21 cellular contexts compared by ENCODE assay signal in the genomic region with DNA sequence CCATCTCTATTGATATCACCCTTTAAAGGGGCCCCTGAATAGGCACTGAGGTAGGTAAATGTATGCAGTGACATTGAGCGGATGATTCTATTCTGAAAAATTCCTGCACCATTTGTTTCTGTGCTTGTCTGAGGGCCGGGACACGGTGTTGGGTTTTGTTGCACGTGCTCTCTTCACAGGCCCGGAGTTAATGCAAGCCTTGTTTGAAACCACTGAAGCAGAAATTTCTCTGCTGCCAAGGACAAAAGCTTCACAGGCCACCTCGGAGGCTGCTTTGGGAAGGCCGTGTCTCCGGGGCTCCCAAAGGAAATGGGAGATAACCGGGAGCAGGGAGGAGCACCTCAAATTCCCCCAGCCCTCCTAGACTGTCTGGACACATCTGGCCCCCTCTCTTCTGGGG.
DNase-seq lines count a peak whose midpoint lies in the region; ATAC-seq and TF ChIP-seq lines count a peak whose summit lies in the region.
"Had no signal": no experiment of that assay in that cellular context is flagged by ENCODE, and none has a peak within 500 bp of the region (broad histone marks: within the 10 kb centered on the region; RNA-seq: fewer than 3 reads in every experiment).

No MANE protein-coding gene starts in this region.

- H3K9me3 Mint-ChIP-seq in nephron, result no peaks in the 10 kb centered on the region
- no peaks in the 10 kb centered on the region for H3K9me3 Mint-ChIP-seq in stimulated activated naive B cell treated with anti-CD40 and anti-IgM and Interleukin-4, amounts not matched to agents 10 μg/mL and 1 μg/mL and 100 μg/mL, for 72 hours
- H3K9me3 Mint-ChIP-seq: activated B cell treated with CpG ODN at 0.5 μM for 24 hours; activated naive CD4-positive, alpha-beta T cell treated with anti-CD3 and anti-CD28 coated beads for 36 hours; activated T-cell treated with anti-CD3 and anti-CD28 coated beads, Interleukin-2, amount 50 U/mL, for 24 hours had no signal

- no peak overlapping the region for H2AFZ ChIP-seq in Karpas-422 (ENCODE audit: low read length)
- H2AFZ ChIP-seq: GM23248, hepatocyte had no signal

- H3K9me2 ChIP-seq in Karpas-422 (replicated peaks; ENCODE audit: insufficient read depth, low read length), result no peaks in the 10 kb centered on the region
- H3K9me2 ChIP-seq: SK-N-SH had no signal

- no peaks in the 10 kb centered on the region for H3K9me3 ChIP-seq in SJCRH30 (replicated peaks)
- H3K9me3 ChIP-seq in Karpas-422 (ENCODE audit: low read length), result no peaks in the 10 kb centered on the region
- H3K9me3 ChIP-seq: SK-N-SH, thoracic aorta had no signal

- no peak overlapping the region for H3K4me2 ChIP-seq in Karpas-422 (ENCODE audit: low read depth, low read length, poor library complexity, severe bottlenecking)
- H3K4me2 ChIP-seq: hepatocyte, SK-N-SH had no signal

- no peaks in the 10 kb centered on the region for H3K79me2 ChIP-seq in Karpas-422 (ENCODE audit: low read length)
- H3K79me2 ChIP-seq: hepatocyte had no signal

- peaks cover 44% of the 10 kb centered on the region for H3K27me3 Mint-ChIP-seq in nephron (ENCODE audit: low read depth)
- H3K27me3 Mint-ChIP-seq in stimulated activated naive B cell treated with anti-CD40 and anti-IgM and Interleukin-4, amounts not matched to agents 10 μg/mL and 1 μg/mL and 100 μg/mL, for 72 hours, result peaks cover 21 to 55% of the 10 kb centered on the region in 2 donors

- H3K4me1 ChIP-seq in SJCRH30 (peaks cover 11% of the 10 kb centered on the region), Karpas-422 (ENCODE audit: low read length) (peaks cover 11% of the 10 kb centered on the region)

- no peaks in the 10 kb centered on the region for H4K20me1 ChIP-seq in Karpas-422 (ENCODE audit: insufficient read depth, low read depth, low read length)

- H3K4me1 Mint-ChIP-seq in nephron, result peaks cover 55% of the 10 kb centered on the region
- H3K4me1 Mint-ChIP-seq in stimulated activated naive B cell treated with anti-CD40 and anti-IgM and Interleukin-4, amounts not matched to agents 10 μg/mL and 1 μg/mL and 100 μg/mL, for 72 hours, result no peaks in the 10 kb centered on the region

- H3K4me3 ChIP-seq in SJCRH30, result no peak overlapping the region
- no peak overlapping the region for H3K4me3 ChIP-seq in Karpas-422 (ENCODE audit: low read length)
- H3K4me3 ChIP-seq: GM23248, hepatocyte, thoracic aorta had no signal

- H3K27me3 ChIP-seq in SJCRH30 (no peaks in the 10 kb centered on the region), Karpas-422 (ENCODE audit: low read length) (no peaks in the 10 kb centered on the region)
- H3K27me3 ChIP-seq: hepatocyte had no signal

- H3K4me3 Mint-ChIP-seq in nephron, result no peak overlapping the region
- H3K4me3 Mint-ChIP-seq in stimulated activated naive B cell treated with anti-CD40 and anti-IgM and Interleukin-4, amounts not matched to agents 10 μg/mL and 1 μg/mL and 100 μg/mL, for 72 hours, result no peak overlapping the region
- H3K4me3 Mint-ChIP-seq: activated B cell treated with CpG ODN at 0.5 μM for 24 hours; activated CD8-positive, alpha-beta T cell treated with anti-CD3 and anti-CD28 coated beads, Interleukin-2, amount 10 ng/mL, durations not matched to agents 7 days and 5 days; activated naive CD4-positive, alpha-beta T cell treated with anti-CD3 and anti-CD28 coated beads for 36 hours; activated T-cell treated with anti-CD3 and anti-CD28 coated beads, Interleukin-2, amount 50 U/mL, for 24 hours had no signal

- H3K36me3 ChIP-seq in SJCRH30, result no peaks in the 10 kb centered on the region
- no peaks in the 10 kb centered on the region for H3K36me3 ChIP-seq in Karpas-422 (ENCODE audit: insufficient read depth, low read length)
- H3K36me3 ChIP-seq: thoracic aorta had no signal

- peak; percentile 51 for DNase-seq in DMS153 (lab: John Stamatoyannopoulos, UW)
- peak; percentile 44 for DNase-seq in NCI-H146 treated with DMSO at 0.1 percent for 48 hours (lab: John Stamatoyannopoulos, UW; ENCODE audit: unreplicated experiment)
- peak; percentile 34 to 66 for DNase-seq in SJCRH30
- DNase-seq in Karpas-422, result no peak
- no peak for DNase-seq in stimulated activated naive B cell treated with anti-CD40 and anti-IgM and Interleukin-4, amounts not matched to agents 10 μg/mL and 1 μg/mL and 100 μg/mL, for 72 hours
- DNase-seq in activated T-cell treated with anti-CD3 and anti-CD28 coated beads, Interleukin-2, amount 50 U/mL, for 48 hours, result no peak
- no peak for DNase-seq in posterior vena cava (ENCODE audit: low spot score)
- DNase-seq: activated B cell treated with CpG ODN at 0.5 μM for 24 hours; activated naive CD4-positive, alpha-beta T cell treated with anti-CD3 and anti-CD28 coated beads for 36 hours; activated T-cell treated with anti-CD3 and anti-CD28 coated beads, Interleukin-2, amount 50 U/mL, for 24 hours; foreskin fibroblast; GM23248; KG1; SK-N-SH; stimulated activated CD4-positive, alpha-beta T cell treated with anti-CD3 and anti-CD28 coated beads, Interleukin-2, amount 100 ng/mL, for 24 hours; stimulated activated naive CD4-positive, alpha-beta T cell had no signal

- H3K27ac ChIP-seq in SJCRH30 (peak overlapping the region; percentile 24; the same call in 1 of the 2 replicates), Karpas-422 (ENCODE audit: low read length) (no peak overlapping the region)
- H3K27ac ChIP-seq: epithelial cell of prostate, GM23248, hepatocyte, thoracic aorta had no signal

- H3K27ac Mint-ChIP-seq in nephron, result peak overlapping the region; percentile 86 to 93 (median 91)
- H3K27ac Mint-ChIP-seq in stimulated activated naive B cell treated with anti-CD40 and anti-IgM and Interleukin-4, amounts not matched to agents 10 μg/mL and 1 μg/mL and 100 μg/mL, for 72 hours, result no peak overlapping the region
- H3K27ac Mint-ChIP-seq: activated B cell treated with CpG ODN at 0.5 μM for 24 hours; activated CD8-positive, alpha-beta T cell treated with anti-CD3 and anti-CD28 coated beads, Interleukin-2, amount 10 ng/mL, durations not matched to agents 7 days and 5 days; activated naive CD4-positive, alpha-beta T cell treated with anti-CD3 and anti-CD28 coated beads for 36 hours; activated T-cell treated with anti-CD3 and anti-CD28 coated beads, Interleukin-2, amount 50 U/mL, for 24 hours had no signal

- ATAC-seq in stimulated activated naive B cell treated with anti-CD40 and anti-IgM and Interleukin-4, amounts not matched to agents 10 μg/mL and 1 μg/mL and 100 μg/mL, for 72 hours (replicated peaks), result no peak
- ATAC-seq: activated CD8-positive, alpha-beta T cell treated with anti-CD3 and anti-CD28 coated beads, Interleukin-2, amount 10 ng/mL, durations not matched to agents 7 days and 5 days had no signal

- H3K36me3 Mint-ChIP-seq in nephron (ENCODE audit: low read depth), result no peaks in the 10 kb centered on the region
- H3K36me3 Mint-ChIP-seq in stimulated activated naive B cell treated with anti-CD40 and anti-IgM and Interleukin-4, amounts not matched to agents 10 μg/mL and 1 μg/mL and 100 μg/mL, for 72 hours, result no peaks in the 10 kb centered on the region

- no peak overlapping the region for H3K9ac ChIP-seq in Karpas-422 (ENCODE audit: low read length)
- H3K9ac ChIP-seq: GM23248, SK-N-SH had no signal

- intact Hi-C loops in posterior vena cava (cut with DNase I), result no loop called here

- TF ChIP-seq CTCF in nephron (IDR thresholded peaks at IDR 0.05; ENCODE audit: unreplicated experiment in 3 of 3), result no peak

Comparison
In these comparisons a context has a peak if more than half of its experiments do, and no peak if none do; other contexts are left out.
1. DNase-seq: peak in DMS153 (single experiment), NCI-H146 treated with DMSO at 0.1 percent for 48 hours (single experiment) and SJCRH30 (2 of 2); none in Karpas-422 (single experiment), stimulated activated naive B cell treated with anti-CD40 and anti-IgM and Interleukin-4, amounts not matched to agents 10 μg/mL and 1 μg/mL and 100 μg/mL, for 72 hours (single experiment), activated T-cell treated with anti-CD3 and anti-CD28 coated beads, Interleukin-2, amount 50 U/mL, for 48 hours (0 of 2) and posterior vena cava (single experiment).